Comparison of ENCODE assay signal across 8 cellular contexts in genomic region chr19:18408053-18408476, GRCh38. TPM values are rescaled to one million over a fixed set of nuclear protein-coding genes. Genes with fewer than 3 reads are reported as not detected.
DNase-seq lines count a peak whose midpoint lies in the region; ATAC-seq, FAIRE-seq and TF ChIP-seq lines count a peak whose summit lies in the region.

No MANE protein-coding gene starts in this region.

- peak overlapping the region; percentile 45 for H3K9ac ChIP-seq in Karpas-422 (ENCODE audit: low read length)
- H3K9ac ChIP-seq in GM12878 (ENCODE audit: control insufficient read depth, insufficient read depth, low read length), result peak overlapping the region; percentile 48

- H3K27me3 ChIP-seq in Karpas-422 (ENCODE audit: low read length), result no peaks in the 10 kb centered on the region
- no peaks in the 10 kb centered on the region for H3K27me3 ChIP-seq in GM12878 (replicated peaks in 1 of 2; ENCODE audit: control insufficient read depth in 2 of 2, insufficient read depth in 2 of 2, low read length in 1 of 2)

- peak; percentile 97 for DNase-seq in Caki2 (ENCODE audit: low read depth)
- DNase-seq in Karpas-422, result peak; percentile 96
- peak; percentile 87 for DNase-seq in GM12878 (ENCODE audit: low read depth, low spot score)
- peak; percentile 39 for DNase-seq in nephron progenitor cell
- DNase-seq in GM03348 (ENCODE audit: low spot score), result no peak
- DNase-seq in effector CD8-positive, alpha-beta T cell (lab: John Stamatoyannopoulos, UW), result no peak
- no peak for DNase-seq in NCI-H1930 (lab: John Stamatoyannopoulos, UW)

- H3K36me3 ChIP-seq in Karpas-422 (ENCODE audit: insufficient read depth, low read length), result no peaks in the 10 kb centered on the region
- H3K36me3 ChIP-seq in GM12878 (ENCODE audit: control insufficient read depth in 2 of 2, insufficient read depth in 2 of 2, low read length in 1 of 2), result no peaks in the 10 kb centered on the region

- CTCF ChIA-PET in GM12878 (lab: Yijun Ruan, JAX), result interaction anchor here (1.2 to 7.7 kb wide), 2 partner anchors 18 to 128 kb away, joined by 4 to 144 read pairs; partner anchors contain the start of gene GDF15

- H3K79me2 ChIP-seq in Karpas-422 (ENCODE audit: low read length) (no peaks in the 10 kb centered on the region), GM12878 (ENCODE audit: control insufficient read depth, insufficient read depth, low read length) (no peaks in the 10 kb centered on the region)

- TF ChIP-seq CTCF in GM12878 (IDR thresholded peaks at IDR 0.05 in 2 of 3, conservative IDR thresholded peaks at IDR 0.05 in 1 of 3; ENCODE audit: control insufficient read depth in 2 of 3, extremely low read depth in 1 of 3, insufficient read depth in 1 of 3, low read depth in 3 of 3, low read length in 3 of 3) (peak; percentile 56 to 60 (median 59)), nephron progenitor cell (IDR thresholded peaks at IDR 0.05) (peak; percentile 39)

- intact Hi-C loops in GM12878 (cut with micrococcal nuclease; ENCODE audit: unreplicated experiment), result loop anchor here (1.0 to 2.0 kb wide), 2 partner anchors 20 to 69 kb away; no protein-coding TSS in a partner anchor

- H3K9me3 ChIP-seq in Karpas-422 (ENCODE audit: low read length) (no peaks in the 10 kb centered on the region), GM12878 (replicated peaks; ENCODE audit: control insufficient read depth, insufficient read depth, low read length) (no peaks in the 10 kb centered on the region)

- peak; percentile 81 for FAIRE-seq in GM12878 (lab: Jason Lieb, UNC)

- no peaks in the 10 kb centered on the region for H3K9me3 Mint-ChIP-seq in nephron progenitor cell

- peak; percentile 68 for TF ChIP-seq POLR2A in GM12878 (IDR thresholded peaks at IDR 0.05; ENCODE audit: low read depth, low read length)

- H4K20me1 ChIP-seq in Karpas-422 (ENCODE audit: insufficient read depth, low read depth, low read length) (no peaks in the 10 kb centered on the region), GM12878 (ENCODE audit: control insufficient read depth, insufficient read depth) (no peaks in the 10 kb centered on the region)

- H3K4me2 ChIP-seq in Karpas-422 (ENCODE audit: low read depth, low read length, poor library complexity, severe bottlenecking) (peak overlapping the region; percentile 35), GM12878 (ENCODE audit: control insufficient read depth, insufficient read depth) (peak overlapping the region; percentile 67)

- no peak overlapping the region for H3K27ac Mint-ChIP-seq in nephron progenitor cell

- RAD21 ChIA-PET in GM12878 (lab: Charles Lee; ENCODE audit: unreplicated experiment), result interaction anchor here (2.1 kb wide), 1 partner anchor 59 kb away, joined by 5 read pairs; no protein-coding TSS in a partner anchor

- no peaks in the 10 kb centered on the region for H3K9me2 ChIP-seq in Karpas-422 (replicated peaks; ENCODE audit: insufficient read depth, low read length)

- TF ChIP-seq RAD21 in GM12878 (IDR thresholded peaks at IDR 0.05; ENCODE audit: insufficient read depth, low read depth, low read length), result peak; percentile 60

- H3K4me1 ChIP-seq in Karpas-422 (ENCODE audit: low read length) (peaks cover 28% of the 10 kb centered on the region), GM12878 (ENCODE audit: control insufficient read depth, insufficient read depth, low read length) (peaks cover 14% of the 10 kb centered on the region)

- H2AFZ ChIP-seq in Karpas-422 (ENCODE audit: low read length) (no peak overlapping the region), GM12878 (ENCODE audit: control insufficient read depth, low read depth, low read length) (peak overlapping the region; percentile 88)

- no peaks in the 10 kb centered on the region for H3K36me3 Mint-ChIP-seq in nephron progenitor cell (ENCODE audit: low read depth)

- H3K4me3 Mint-ChIP-seq in nephron progenitor cell, result no peak overlapping the region

- H3K27ac ChIP-seq in Karpas-422 (ENCODE audit: low read length) (peak overlapping the region; percentile 79), GM12878 (ENCODE audit: control insufficient read depth, insufficient read depth) (peak overlapping the region; percentile 37)

- ATAC-seq in GM18873 (IDR thresholded peaks at IDR 0.05; ENCODE audit: low FRiP score, unreplicated experiment), result peak; percentile 53
- ATAC-seq in GM12878, result peak; percentile 95

- no peak overlapping the region for H3K4me3 ChIP-seq in Karpas-422 (ENCODE audit: low read length)
- H3K4me3 ChIP-seq in GM12878, result no peak overlapping the region

- TF ChIP-seq EP300 in GM12878 (IDR thresholded peaks at IDR 0.05; ENCODE audit: borderline replicate concordance in 1 of 2, control insufficient read depth in 1 of 2, low read depth in 2 of 2, low read length in 2 of 2), result peak; percentile 73 to 82; a peak in 3 of 4 replicates

- SMC1A ChIA-PET in GM12878 (lab: Charles Lee; ENCODE audit: uncharacterized antibody, unreplicated experiment), result interaction anchor here (1.4 kb wide), 1 partner anchor 19 kb away, joined by 3 read pairs; no protein-coding TSS in a partner anchor

- no TSS peak for BruUV-seq in GM12878 (replicated peaks; lab: Mats Ljungman, UMichigan)

- in situ Hi-C loops in Caki2 (cut with HindIII; ENCODE audit: low pct_unique_long_range_greater_than_20kb, low sequenced_read_pairs), result no loop called here
- in situ Hi-C loops in GM12878 (cut with MboI), result loop anchor here (5.0 kb wide), 2 partner anchors 66 to 131 kb away; partner anchors contain the start of gene PGPEP1

- WGBS in GM12878 (ENCODE audit: insufficient coverage, insufficient replicate concordance, low lambda C conversion rate, missing lambda C conversion rate), result 2% methylated on average over 10 of the region's 10 CpGs

- POLR2A ChIA-PET in GM12878 (lab: Charles Lee), result no interaction called here

- H3K4me1 Mint-ChIP-seq in nephron progenitor cell, result peaks cover 9% of the 10 kb centered on the region

- H3K27me3 Mint-ChIP-seq in nephron progenitor cell (ENCODE audit: low read depth, poor library complexity), result peaks cover 25% of the 10 kb centered on the region

RNA-seq across cellular contexts. Expression of gene LRRC25, which starts 10.6 kb away (rescaled TPM):
- not detected in 2 replicates for total RNA-seq in Caki2 (2014; rRNA removed; shearing (Covaris generic); ENCODE audit: low replicate concordance)
- 1.6 and 2.2 TPM in 2 replicates for total RNA-seq in Karpas-422 (2014; rRNA removed; shearing (Covaris generic); ENCODE audit: low replicate concordance)
- total RNA-seq in GM12878 (2013; cell fraction: nucleolus; rRNA removed), result 14.5 and 19.3 TPM in 2 replicates
- total RNA-seq in GM12878 (2014; rRNA removed) (2.5 and 2.9 TPM in 2 replicates), GM12878 (2014; rRNA removed; fragmentation: Illumina TruSeq; extraction: Trizol) (1.1 TPM in 2 replicates), GM12878 (2021) (2.7 TPM in 2 replicates)
- 1.6 TPM for polyA plus RNA-seq in GM12878 (2011; ENCODE audit: low read depth)
- polyA plus RNA-seq in GM12878 (2011; rRNA removed) (0.19 and 0.38 TPM in 2 replicates), GM12878 (2014; fragmentation: Illumina TruSeq; extraction: Trizol) (1.00 and 1.3 TPM in 2 replicates), GM12878 (2014; fragmentation: Nextera tagmentation; extraction: Ambion mirVana) (under 1 TPM; 0.50 to 0.53 TPM), GM12878 (2014; rRNA removed) (2.1 and 2.7 TPM in 2 replicates), GM12878 (2016; fragmentation: Nextera tagmentation; extraction: Ambion mirVana) (1 to 10 TPM; 1.2 to 1.6 TPM)
- 0.55 and 0.87 TPM in 2 replicates for polyA plus RNA-seq in GM12878 (2011; cell fraction: cytosol; rRNA removed)
- polyA plus RNA-seq in GM12878 (2011; cell fraction: nucleus; rRNA removed), result 0.24 and 0.42 TPM in 2 replicates
- 4.1 and 4.9 TPM in 2 replicates for polyA plus RNA-seq in GM12878 (2012)
- 0.44 and 1.1 TPM in 2 replicates for polyA minus RNA-seq in GM12878 (2011; rRNA and poly(A)+ RNA removed)
- polyA minus RNA-seq in GM12878 (2011; cell fraction: cytosol; rRNA and poly(A)+ RNA removed), result 0.67 TPM in 1 of 2 replicates, not detected in the other
- 0.73 and 0.86 TPM in 2 replicates for polyA minus RNA-seq in GM12878 (2011; cell fraction: nucleus; rRNA and poly(A)+ RNA removed)

RNA-seq across cellular contexts. Expression of gene SSBP4, which starts 11.1 kb away (rescaled TPM):
- 87.5 and 106 TPM in 2 replicates for total RNA-seq in Caki2 (2014; rRNA removed; shearing (Covaris generic); ENCODE audit: low replicate concordance)
- 22.5 and 73.2 TPM in 2 replicates for total RNA-seq in Karpas-422 (2014; rRNA removed; shearing (Covaris generic); ENCODE audit: low replicate concordance)
- 40.3 and 49.5 TPM in 2 replicates for total RNA-seq in GM12878 (2013; cell fraction: nucleolus; rRNA removed)
- total RNA-seq in GM12878 (2014; rRNA removed) (91.4 and 122 TPM in 2 replicates), GM12878 (2014; rRNA removed; fragmentation: Illumina TruSeq; extraction: Trizol) (32.9 and 39.5 TPM in 2 replicates), GM12878 (2021) (131 and 150 TPM in 2 replicates)
- 12.2 TPM for polyA plus RNA-seq in GM12878 (2011; ENCODE audit: low read depth)
- polyA plus RNA-seq in GM12878 (2011; rRNA removed) (11.5 and 19.0 TPM in 2 replicates), GM12878 (2014; fragmentation: Illumina TruSeq; extraction: Trizol) (7.1 and 22.5 TPM in 2 replicates), GM12878 (2014; fragmentation: Nextera tagmentation; extraction: Ambion mirVana) (1 to 10 TPM in 1 of 2 experiments, under 1 TPM in 1; 0.37 to 6.6 TPM), GM12878 (2014; rRNA removed) (98.3 and 119 TPM in 2 replicates), GM12878 (2016; fragmentation: Nextera tagmentation; extraction: Ambion mirVana) (10 to 100 TPM; 38.3 to 58.5 TPM)
- polyA plus RNA-seq in GM12878 (2011; cell fraction: cytosol; rRNA removed), result 23.2 and 39.7 TPM in 2 replicates
- 104 and 142 TPM in 2 replicates for polyA plus RNA-seq in GM12878 (2011; cell fraction: nucleus; rRNA removed)
- polyA plus RNA-seq in GM12878 (2012), result 52.3 and 55.4 TPM in 2 replicates
- 4.2 and 21.6 TPM in 2 replicates for polyA minus RNA-seq in GM12878 (2011; rRNA and poly(A)+ RNA removed)
- polyA minus RNA-seq in GM12878 (2011; cell fraction: cytosol; rRNA and poly(A)+ RNA removed), result 20.1 and 26.7 TPM in 2 replicates
- 23.2 and 48.4 TPM in 2 replicates for polyA minus RNA-seq in GM12878 (2011; cell fraction: nucleus; rRNA and poly(A)+ RNA removed)

RNA-seq across cellular contexts. Expression of gene GDF15, which starts 22.1 kb away (rescaled TPM):
- 349 and 410 TPM in 2 replicates for total RNA-seq in Caki2 (2014; rRNA removed; shearing (Covaris generic); ENCODE audit: low replicate concordance)
- 0.97 TPM in 1 of 2 replicates, not detected in the other for total RNA-seq in Karpas-422 (2014; rRNA removed; shearing (Covaris generic); ENCODE audit: low replicate concordance)
- 4.5 and 5.8 TPM in 2 replicates for total RNA-seq in GM12878 (2013; cell fraction: nucleolus; rRNA removed)
- 1.4 and 1.8 TPM in 2 replicates for total RNA-seq in GM12878 (2014; rRNA removed)
- total RNA-seq in GM12878 (2014; rRNA removed; fragmentation: Illumina TruSeq; extraction: Trizol), result 0.31 and 0.60 TPM in 2 replicates
- total RNA-seq in GM12878 (2021), result 1.6 and 2.2 TPM in 2 replicates
- polyA plus RNA-seq in GM12878 (2011; ENCODE audit: low read depth), result 0.97 TPM
- polyA plus RNA-seq in GM12878 (2011; rRNA removed), result 0.22 and 0.46 TPM in 2 replicates
- polyA plus RNA-seq in GM12878 (2011; cell fraction: cytosol; rRNA removed), result 2.1 and 2.2 TPM in 2 replicates
- polyA plus RNA-seq in GM12878 (2011; cell fraction: nucleus; rRNA removed), result 3.2 and 4.0 TPM in 2 replicates
- 3.5 and 6.0 TPM in 2 replicates for polyA plus RNA-seq in GM12878 (2012)
- 0.29 and 0.92 TPM in 2 replicates for polyA plus RNA-seq in GM12878 (2014; fragmentation: Illumina TruSeq; extraction: Trizol)
- polyA plus RNA-seq in GM12878 (2014; fragmentation: Nextera tagmentation; extraction: Ambion mirVana), result under 1 TPM in 1 of 2 experiments, not detected in 1; 0.11 TPM
- polyA plus RNA-seq in GM12878 (2014; rRNA removed), result 1.4 and 1.6 TPM in 2 replicates
- 1 to 10 TPM; 2.8 to 3.6 TPM for polyA plus RNA-seq in GM12878 (2016; fragmentation: Nextera tagmentation; extraction: Ambion mirVana)
- polyA minus RNA-seq in GM12878 (2011; rRNA and poly(A)+ RNA removed), result 1.6 TPM in 1 of 2 replicates, not detected in the other
- polyA minus RNA-seq in GM12878 (2011; cell fraction: cytosol; rRNA and poly(A)+ RNA removed), result 2.8 and 7.8 TPM in 2 replicates
- 1.6 and 2.2 TPM in 2 replicates for polyA minus RNA-seq in GM12878 (2011; cell fraction: nucleus; rRNA and poly(A)+ RNA removed)

RNA-seq across cellular contexts. Expression of gene ISYNA1, which starts 29.9 kb away (rescaled TPM):
- total RNA-seq in Caki2 (2014; rRNA removed; shearing (Covaris generic); ENCODE audit: low replicate concordance), result 118 and 155 TPM in 2 replicates
- 4.1 and 10.0 TPM in 2 replicates for total RNA-seq in Karpas-422 (2014; rRNA removed; shearing (Covaris generic); ENCODE audit: low replicate concordance)
- total RNA-seq in GM12878 (2013; cell fraction: nucleolus; rRNA removed), result 8.2 and 8.9 TPM in 2 replicates
- total RNA-seq in GM12878 (2014; rRNA removed), result 9.9 and 12.3 TPM in 2 replicates
- 4.9 and 5.3 TPM in 2 replicates for total RNA-seq in GM12878 (2014; rRNA removed; fragmentation: Illumina TruSeq; extraction: Trizol)
- 37.0 and 38.8 TPM in 2 replicates for total RNA-seq in GM12878 (2021)
- polyA plus RNA-seq in GM12878 (2011; ENCODE audit: low read depth), result 12.5 TPM
- 0.78 and 1.9 TPM in 2 replicates for polyA plus RNA-seq in GM12878 (2011; rRNA removed)
- 2.0 and 3.0 TPM in 2 replicates for polyA plus RNA-seq in GM12878 (2011; cell fraction: cytosol; rRNA removed)
- polyA plus RNA-seq in GM12878 (2011; cell fraction: nucleus; rRNA removed), result 19.2 and 23.0 TPM in 2 replicates
- 23.2 and 24.0 TPM in 2 replicates for polyA plus RNA-seq in GM12878 (2012)
- 2.5 and 3.8 TPM in 2 replicates for polyA plus RNA-seq in GM12878 (2014; fragmentation: Illumina TruSeq; extraction: Trizol)
- polyA plus RNA-seq in GM12878 (2014; fragmentation: Nextera tagmentation; extraction: Ambion mirVana), result 1 to 10 TPM; 2.8 to 6.3 TPM
- polyA plus RNA-seq in GM12878 (2014; rRNA removed), result 33.0 and 37.8 TPM in 2 replicates
- polyA plus RNA-seq in GM12878 (2016; fragmentation: Nextera tagmentation; extraction: Ambion mirVana), result 10 to 100 TPM; 12.0 to 12.5 TPM
- polyA minus RNA-seq in GM12878 (2011; rRNA and poly(A)+ RNA removed), result 0.59 and 2.4 TPM in 2 replicates
- polyA minus RNA-seq in GM12878 (2011; cell fraction: cytosol; rRNA and poly(A)+ RNA removed), result 1.1 and 5.1 TPM in 2 replicates
- polyA minus RNA-seq in GM12878 (2011; cell fraction: nucleus; rRNA and poly(A)+ RNA removed), result 2.3 and 5.6 TPM in 2 replicates

Comparison
In these comparisons a context has a peak if more than half of its experiments do, and no peak if none do; other contexts are left out.
1. DNase-seq: peak in Caki2 (single experiment), Karpas-422 (single experiment), GM12878 (single experiment) and nephron progenitor cell (single experiment); none in GM03348 (single experiment), effector CD8-positive, alpha-beta T cell (single experiment) and NCI-H1930 (0 of 2).
2. RNA of gene GDF15, which starts 22.1 kb away (total RNA-seq): 349 to 410 TPM in Caki2; 0.31 to 5.8 TPM in GM12878 and 0.97 TPM in Karpas-422; every median in the first group is over 10 times any median in the second.